ENCODE assay signal across 8 cellular contexts in the genomic region with DNA sequence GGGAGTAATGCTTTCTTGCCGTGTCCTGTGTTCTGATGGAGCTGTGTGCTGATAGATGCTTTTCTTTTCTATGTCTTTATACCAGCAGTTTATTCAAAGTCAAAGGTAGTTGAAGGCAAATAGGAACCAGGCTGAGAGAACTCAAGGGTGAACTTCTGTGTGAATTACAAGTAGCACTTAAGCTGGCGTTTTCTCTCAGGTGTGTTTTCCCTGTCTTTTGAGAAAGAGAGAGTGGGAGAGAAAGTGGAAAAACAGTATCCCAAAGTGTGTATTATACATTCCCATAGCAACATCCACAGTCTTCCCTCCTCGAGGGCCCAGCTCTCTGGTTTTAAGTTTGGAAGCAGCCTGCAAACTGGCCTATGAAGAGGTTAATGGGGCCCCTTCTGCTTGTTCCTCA. TPM values are rescaled to one million over a fixed set of nuclear protein-coding genes. Genes with fewer than 3 reads are reported as not detected.
A peak's percentile ranks its signal among the peaks of the same experiment; 100 is the strongest.
DNase-seq lines count a peak whose midpoint lies in the region; ATAC-seq and TF ChIP-seq lines count a peak whose summit lies in the region.

No MANE protein-coding gene starts in this region.

- 30 to 31% methylated on average over 3 of the region's 3 CpGs for WGBS in thyroid gland, 2 donors

- peak in 1 of 2 donors; percentile 24 for TF ChIP-seq POLR2A in thyroid gland (IDR thresholded peaks at IDR 0.05)

- ATAC-seq in left lung: peak; percentile 3

- H3K9me3 Mint-ChIP-seq in activated naive CD4-positive, alpha-beta T cell treated with anti-CD3 and anti-CD28 coated beads for 36 hours: no peaks in the 10 kb centered on the region
- H3K9me3 Mint-ChIP-seq in activated T-helper 2 cell treated with anti-CD3 and anti-CD28 coated beads, Interferon-gamma antibody, Interleukin-2, Interleukin-4, amounts not matched to agents 10 μg/mL and 5 μg/mL and 100 μg/mL, durations not matched to agents 14 hours and 24 hours and 36 hours: no peaks in the 10 kb centered on the region

- H3K36me3 ChIP-seq in left lung (no peaks in the 10 kb centered on the region), thyroid gland (no peaks in the 10 kb centered on the region)

- H3K36me3 Mint-ChIP-seq in activated naive CD4-positive, alpha-beta T cell treated with anti-CD3 and anti-CD28 coated beads for 36 hours (ENCODE audit: low read depth): peaks cover 62% of the 10 kb centered on the region
- H3K36me3 Mint-ChIP-seq in activated T-helper 2 cell treated with anti-CD3 and anti-CD28 coated beads, Interferon-gamma antibody, Interleukin-2, Interleukin-4, amounts not matched to agents 10 μg/mL and 5 μg/mL and 100 μg/mL, durations not matched to agents 14 hours and 24 hours and 36 hours (ENCODE audit: low read depth): peaks cover 69% of the 10 kb centered on the region

- intact Hi-C loops in activated naive CD4-positive, alpha-beta T cell treated with anti-CD3 and anti-CD28 coated beads for 36 hours (cut with micrococcal nuclease): loop anchor here (1.0 to 5.0 kb wide), 2 partner anchors 10 to 370 kb away; a partner anchor contains a TSS
- intact Hi-C loops in activated T-helper 2 cell treated with anti-CD3 and anti-CD28 coated beads, Interferon-gamma antibody, Interleukin-2, Interleukin-4, amounts not matched to agents 10 μg/mL and 5 μg/mL and 100 μg/mL, durations not matched to agents 14 hours and 24 hours and 36 hours (cut with micrococcal nuclease): no loop called here
- intact Hi-C loops in left lung (cut with DNase I) (no loop called here), thyroid gland (cut with DNase I) (no loop called here)

- TF ChIP-seq CTCF in left lung (IDR thresholded peaks at IDR 0.05) (no peak), thyroid gland (IDR thresholded peaks at IDR 0.05) (no peak), GM10266 (IDR thresholded peaks at IDR 0.05; ENCODE audit: control insufficient read depth, insufficient read depth, low read depth, missing control alignments) (no peak)

- H3K4me3 Mint-ChIP-seq in activated naive CD4-positive, alpha-beta T cell treated with anti-CD3 and anti-CD28 coated beads for 36 hours: peak overlapping the region; percentile 98
- H3K4me3 Mint-ChIP-seq in activated T-helper 2 cell treated with anti-CD3 and anti-CD28 coated beads, Interferon-gamma antibody, Interleukin-2, Interleukin-4, amounts not matched to agents 10 μg/mL and 5 μg/mL and 100 μg/mL, durations not matched to agents 14 hours and 24 hours and 36 hours (ENCODE audit: low read depth): peak overlapping the region; percentile 99

- H3K4me3 ChIP-seq in left lung (peak overlapping the region; percentile 55 to 57), thyroid gland (replicated peaks in 1 of 3) (peak overlapping the region; percentile 25 to 41 (median 40))

- H3K27ac Mint-ChIP-seq in activated naive CD4-positive, alpha-beta T cell treated with anti-CD3 and anti-CD28 coated beads for 36 hours: peak overlapping the region; percentile 98
- H3K27ac Mint-ChIP-seq in activated T-helper 2 cell treated with anti-CD3 and anti-CD28 coated beads, Interferon-gamma antibody, Interleukin-2, Interleukin-4, amounts not matched to agents 10 μg/mL and 5 μg/mL and 100 μg/mL, durations not matched to agents 14 hours and 24 hours and 36 hours: peak overlapping the region; percentile 93

- H3K4me1 ChIP-seq in left lung (peaks cover 14 to 74% of the 10 kb centered on the region in 2 donors), thyroid gland (peaks cover 50 to 55% of the 10 kb centered on the region in 2 donors)

- H3K27me3 ChIP-seq in left lung (no peaks in the 10 kb centered on the region), thyroid gland (no peaks in the 10 kb centered on the region)

- no peak for DNase-seq in activated naive CD4-positive, alpha-beta T cell treated with anti-CD3 and anti-CD28 coated beads for 36 hours
- no peak for DNase-seq in activated naive CD4-positive, alpha-beta T cell treated with anti-CD3 and anti-CD28 coated beads, Interleukin-2, amount 50 U/mL, for 16 hours
- DNase-seq in activated T-helper 2 cell treated with anti-CD3 and anti-CD28 coated beads, Interferon-gamma antibody, Interleukin-2, Interleukin-4, amounts not matched to agents 10 μg/mL and 5 μg/mL and 100 μg/mL, durations not matched to agents 14 hours and 24 hours and 36 hours (ENCODE audit: low spot score): no peak
- DNase-seq in left lung (no peak), thyroid gland (no peak), GM10266 (ENCODE audit: extremely low spot score) (no peak), HEK293T (ENCODE audit: extremely low spot score) (no peak), NCI-H1048 (lab: John Stamatoyannopoulos, UW) (no peak)

- CTCF ChIA-PET in activated naive CD4-positive, alpha-beta T cell treated with anti-CD3 and anti-CD28 coated beads for 36 hours (lab: Charles Lee): interaction anchor here (0.8 to 3.0 kb wide), 15 partner anchors 10 to 336 kb away, joined by 3 to 19 read pairs (median 5); no protein-coding TSS in a partner anchor
- CTCF ChIA-PET in HEK293T (lab: Yijun Ruan, JAX): interaction anchor here (1.1 to 2.2 kb wide), 3 partner anchors 23 to 369 kb away, joined by 3 to 5 read pairs (median 3); a partner anchor contains a TSS

- H3K9me3 ChIP-seq in left lung (no peaks in the 10 kb centered on the region), thyroid gland (no peaks in the 10 kb centered on the region)

- POLR2A ChIA-PET in HEK293T (lab: Yijun Ruan, JAX): no interaction called here

- H3K27me3 Mint-ChIP-seq in activated naive CD4-positive, alpha-beta T cell treated with anti-CD3 and anti-CD28 coated beads for 36 hours (ENCODE audit: low read depth): no peaks in the 10 kb centered on the region
- no peaks in the 10 kb centered on the region for H3K27me3 Mint-ChIP-seq in activated T-helper 2 cell treated with anti-CD3 and anti-CD28 coated beads, Interferon-gamma antibody, Interleukin-2, Interleukin-4, amounts not matched to agents 10 μg/mL and 5 μg/mL and 100 μg/mL, durations not matched to agents 14 hours and 24 hours and 36 hours (ENCODE audit: low read depth)

- peak overlapping the region; percentile 81 to 86 for H3K27ac ChIP-seq in left lung
- peak overlapping the region; percentile 86 to 93 (median 89) for H3K27ac ChIP-seq in thyroid gland

- peaks cover 73% of the 10 kb centered on the region for H3K4me1 Mint-ChIP-seq in activated naive CD4-positive, alpha-beta T cell treated with anti-CD3 and anti-CD28 coated beads for 36 hours (ENCODE audit: low read depth)
- peaks cover 83% of the 10 kb centered on the region for H3K4me1 Mint-ChIP-seq in activated T-helper 2 cell treated with anti-CD3 and anti-CD28 coated beads, Interferon-gamma antibody, Interleukin-2, Interleukin-4, amounts not matched to agents 10 μg/mL and 5 μg/mL and 100 μg/mL, durations not matched to agents 14 hours and 24 hours and 36 hours (ENCODE audit: low read depth)

TF ChIP-seq in HEK293T, 16 proteins besides CTCF, POLR2A, EP300 and RAD21:
- TF ChIP-seq BHLHE40 (IDR thresholded peaks at IDR 0.05; ENCODE audit: borderline replicate concordance): no peak
- TF ChIP-seq SUZ12 (IDR thresholded peaks at IDR 0.05): no peak
- TF ChIP-seq, protein P1, sequence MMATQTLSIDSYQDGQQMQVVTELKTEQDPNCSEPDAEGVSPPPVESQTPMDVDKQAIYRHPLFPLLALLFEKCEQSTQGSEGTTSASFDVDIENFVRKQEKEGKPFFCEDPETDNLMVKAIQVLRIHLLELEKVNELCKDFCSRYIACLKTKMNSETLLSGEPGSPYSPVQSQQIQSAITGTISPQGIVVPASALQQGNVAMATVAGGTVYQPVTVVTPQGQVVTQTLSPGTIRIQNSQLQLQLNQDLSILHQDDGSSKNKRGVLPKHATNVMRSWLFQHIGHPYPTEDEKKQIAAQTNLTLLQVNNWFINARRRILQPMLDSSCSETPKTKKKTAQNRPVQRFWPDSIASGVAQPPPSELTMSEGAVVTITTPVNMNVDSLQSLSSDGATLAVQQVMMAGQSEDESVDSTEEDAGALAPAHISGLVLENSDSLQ (IDR thresholded peaks at IDR 0.05): no peak
- TF ChIP-seq SP1 (IDR thresholded peaks at IDR 0.05): no peak
- TF ChIP-seq NFRKB (IDR thresholded peaks at IDR 0.05): no peak
- TF ChIP-seq CTBP1 (IDR thresholded peaks at IDR 0.05; ENCODE audit: borderline replicate concordance): no peak
- no peak for TF ChIP-seq ARNT (IDR thresholded peaks at IDR 0.05)
- TF ChIP-seq TARDBP (IDR thresholded peaks at IDR 0.05): no peak
- no peak for TF ChIP-seq HDGF (IDR thresholded peaks at IDR 0.05; ENCODE audit: borderline replicate concordance)
TF ChIP-seq in HEK293T: peak in this region for 0.

RNA-seq across cellular contexts. Expression of a gene that starts 1.5 kb away (rescaled TPM):
- total RNA-seq in activated naive CD4-positive, alpha-beta T cell treated with anti-CD3 and anti-CD28 coated beads for 36 hours: 100 to 1,000 TPM; 141 to 142 TPM
- 112 and 117 TPM in 2 replicates for total RNA-seq in activated T-helper 2 cell treated with anti-CD3 and anti-CD28 coated beads, Interferon-gamma antibody, Interleukin-2, Interleukin-4, amounts not matched to agents 10 μg/mL and 5 μg/mL and 100 μg/mL, durations not matched to agents 14 hours and 24 hours and 36 hours
- total RNA-seq in left lung (10 to 100 TPM; 15.6 to 30.1 TPM), thyroid gland (10 to 100 TPM; 15.7 to 36.8 (median 33.6) TPM)
